In genomic region chr9:36937951-36938350, GRCh38 we compare ENCODE assay signal across 17 cellular contexts.
DNase-seq lines count a peak whose midpoint lies in the region; ATAC-seq, FAIRE-seq and TF ChIP-seq lines count a peak whose summit lies in the region.
"Had no signal": no experiment of that assay in that cellular context is flagged by ENCODE, and none has a peak within 500 bp of the region (broad histone marks: within the 10 kb centered on the region; RNA-seq: fewer than 3 reads in every experiment).

No MANE protein-coding gene starts in this region.

- no peaks in the 10 kb centered on the region for H3K36me3 ChIP-seq in SK-N-MC (ENCODE audit: insufficient read depth, low read length)
- H3K36me3 ChIP-seq: SJCRH30 had no signal

- peak; percentile 60 for ATAC-seq in memory B cell (ENCODE audit: low read depth)
- ATAC-seq in stimulated activated naive CD8-positive, alpha-beta T cell treated with anti-CD3 and anti-CD28 coated beads, Interleukin-15, amount 100 ng/mL, for 72 hours: no peak

- peaks cover 41% of the 10 kb centered on the region for H3K36me3 Mint-ChIP-seq in memory B cell
- H3K36me3 Mint-ChIP-seq: CD14-positive monocyte had no signal

- peak; percentile 72 for FAIRE-seq in GM12892 (lab: Jason Lieb, UNC)

- no peaks in the 10 kb centered on the region for H3K9me3 Mint-ChIP-seq in memory B cell
- H3K9me3 Mint-ChIP-seq in stimulated activated naive CD8-positive, alpha-beta T cell treated with anti-CD3 and anti-CD28 coated beads, Interleukin-15, amount 100 ng/mL, for 72 hours: no peaks in the 10 kb centered on the region

- no peak for TF ChIP-seq POLR2A in GM12892 (IDR thresholded peaks at IDR 0.05; ENCODE audit: low read depth, low read length)

- DNase-seq in GM12892 (ENCODE audit: insufficient read length) (no peak), NCI-H146 (lab: John Stamatoyannopoulos, UW) (peak; percentile 44), SK-N-MC (ENCODE audit: low read depth, low spot score) (no peak), memory B cell (ENCODE audit: low spot score in 2 of 2) (no peak), activated T-cell treated with anti-CD3 and anti-CD28 coated beads for 4 hours (no peak), GM19240 (ENCODE audit: insufficient read length, low spot score) (no peak), ACHN (no peak)
- no peak for DNase-seq in stimulated activated naive CD8-positive, alpha-beta T cell treated with anti-CD3 and anti-CD28 coated beads, Interleukin-15, amount 100 ng/mL, for 72 hours
- DNase-seq: AML-193, DMS 273 treated with DMSO at 0.1 percent for 48 hours, DND-41, GM23248, NCI-H1436 treated with DMSO at 0.1 percent for 48 hours, SJCRH30, SW 1271 had no signal

- H3K4me3 ChIP-seq in SK-N-MC: peak overlapping the region; percentile 28; the same call in 1 of the 2 replicates
- H3K4me3 ChIP-seq: GM23248, SJCRH30 had no signal

- peak overlapping the region; percentile 84 for H3K27ac Mint-ChIP-seq in memory B cell
- no peak overlapping the region for H3K27ac Mint-ChIP-seq in stimulated activated naive CD8-positive, alpha-beta T cell treated with anti-CD3 and anti-CD28 coated beads, Interleukin-15, amount 100 ng/mL, for 72 hours
- H3K27ac Mint-ChIP-seq: CD14-positive monocyte had no signal

- H3K9ac ChIP-seq in SK-N-MC (ENCODE audit: insufficient read length): no peak overlapping the region
- H3K9ac ChIP-seq: GM23248, KMS-11 had no signal

- in situ Hi-C loops in ACHN (cut with HindIII; ENCODE audit: low pct_ligation_motif_present, low pct_unique_long_range_greater_than_20kb, low sequenced_read_pairs): no loop called here

- H3K9me3 ChIP-seq in SK-N-MC (ENCODE audit: low read depth, low read length): no peaks in the 10 kb centered on the region
- H3K9me3 ChIP-seq: SJCRH30 had no signal

- H3K4me1 Mint-ChIP-seq in memory B cell: peaks cover 74% of the 10 kb centered on the region
- peaks cover 19% of the 10 kb centered on the region for H3K4me1 Mint-ChIP-seq in stimulated activated naive CD8-positive, alpha-beta T cell treated with anti-CD3 and anti-CD28 coated beads, Interleukin-15, amount 100 ng/mL, for 72 hours
- H3K4me1 Mint-ChIP-seq: CD14-positive monocyte had no signal

- peak overlapping the region; percentile 75 for H3K27ac ChIP-seq in SK-N-MC
- H3K27ac ChIP-seq: GM23248, KMS-11, SJCRH30 had no signal

- peak overlapping the region; percentile 50 for H3K4me3 Mint-ChIP-seq in memory B cell
- H3K4me3 Mint-ChIP-seq in stimulated activated naive CD8-positive, alpha-beta T cell treated with anti-CD3 and anti-CD28 coated beads, Interleukin-15, amount 100 ng/mL, for 72 hours: no peak overlapping the region

- H3K27me3 Mint-ChIP-seq in memory B cell: no peaks in the 10 kb centered on the region
- peaks cover 36% of the 10 kb centered on the region for H3K27me3 Mint-ChIP-seq in stimulated activated naive CD8-positive, alpha-beta T cell treated with anti-CD3 and anti-CD28 coated beads, Interleukin-15, amount 100 ng/mL, for 72 hours
